11 cellular contexts compared by ENCODE assay signal in the genomic region with DNA sequence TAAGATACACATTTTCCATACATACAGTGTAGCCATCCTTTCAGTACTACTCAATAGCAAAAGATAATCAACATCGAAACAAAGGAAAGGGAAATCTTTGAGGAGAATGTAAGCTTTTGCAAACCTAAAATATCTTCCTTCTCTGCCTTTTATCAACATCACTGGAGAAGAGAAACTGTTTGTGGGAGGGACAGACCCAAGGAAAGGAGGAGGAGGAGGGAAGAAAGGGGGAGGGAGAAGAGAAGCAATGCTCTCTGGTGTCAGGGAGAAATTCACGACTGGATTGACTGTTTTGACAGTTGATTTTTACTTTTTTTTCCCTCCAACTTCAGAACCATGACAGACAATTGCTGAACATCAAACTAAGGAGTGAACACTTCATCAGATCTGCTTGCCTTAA.
DNase-seq lines count a peak whose midpoint lies in the region; ATAC-seq, FAIRE-seq and TF ChIP-seq lines count a peak whose summit lies in the region.
"Had no signal": no experiment of that assay in that cellular context is flagged by ENCODE, and none has a peak within 500 bp of the region (broad histone marks: within the 10 kb centered on the region; RNA-seq: fewer than 3 reads in every experiment).

No MANE protein-coding gene starts in this region.

- H3K36me3 ChIP-seq in GM23248 (ENCODE audit: low read depth) (no peaks in the 10 kb centered on the region), kidney (ENCODE audit: control insufficient read depth in 1 of 2, insufficient read depth in 2 of 2, low read length in 2 of 2) (no peaks in the 10 kb centered on the region), skeletal muscle tissue (ENCODE audit: control insufficient read depth in 3 of 3, insufficient read depth in 3 of 3, low read length in 3 of 3) (no peaks in the 10 kb centered on the region), thyroid gland (no peaks in the 10 kb centered on the region)
- H3K36me3 ChIP-seq: neutrophil had no signal

- no peaks in the 10 kb centered on the region for H4K20me1 ChIP-seq in GM23248 (ENCODE audit: insufficient read depth)

- H3F3A ChIP-seq in GM23248 (ENCODE audit: insufficient read depth) = peaks cover 25% of the 10 kb centered on the region

- peak overlapping the region; percentile 74 for H3K4me3 ChIP-seq in GM23248
- H3K4me3 ChIP-seq in cardiac fibroblast (replicated peaks in 1 of 2; ENCODE audit: low read depth in 2 of 2, low read length in 2 of 2) = peak overlapping the region; percentile 1 to 4
- peak overlapping the region; percentile 1 to 19 for H3K4me3 ChIP-seq in kidney (ENCODE audit: low read length in 2 of 2)
- peak overlapping the region; percentile 52 to 60 (median 56) for H3K4me3 ChIP-seq in skeletal muscle tissue (ENCODE audit: low read length in 3 of 3)
- no peak overlapping the region for H3K4me3 ChIP-seq in thyroid gland (replicated peaks in 1 of 3)

- H3K4me3 Mint-ChIP-seq in naive thymus-derived CD8-positive, alpha-beta T cell = no peak overlapping the region

- peaks cover 23 to 30% (median 28%) of the 10 kb centered on the region in 4 donors for H3K4me1 Mint-ChIP-seq in naive thymus-derived CD8-positive, alpha-beta T cell

- TF ChIP-seq POLR2A in thyroid gland (IDR thresholded peaks at IDR 0.05) = no peak

- H3K27ac Mint-ChIP-seq in naive thymus-derived CD8-positive, alpha-beta T cell = peak overlapping the region in 2 of 10 donors; percentile 32 to 61

- no peaks in the 10 kb centered on the region for H3K79me2 ChIP-seq in GM23248 (ENCODE audit: insufficient read depth)

- 2 to 3% methylated on average over 2 of the region's 2 CpGs for WGBS in GM23248 (ENCODE audit: low coverage in 1 of 2, low lambda C conversion rate in 2 of 2, missing lambda C conversion rate in 2 of 2), 2 experiments
- WGBS in thyroid gland, 2 donors = 42 to 47% methylated on average over 2 of the region's 2 CpGs

- H3K36me3 Mint-ChIP-seq in naive thymus-derived CD8-positive, alpha-beta T cell = peaks cover 0 to 5% (median 0%) of the 10 kb centered on the region in 3 donors

- POLR2A ChIA-PET in naive thymus-derived CD8-positive, alpha-beta T cell (lab: Charles Lee) = no interaction called here

- in situ Hi-C loops in GM23248 (cut with MboI) = no loop called here

- ATAC-seq in naive thymus-derived CD8-positive, alpha-beta T cell = no peak

- H3K27me3 ChIP-seq in GM23248 (replicated peaks; ENCODE audit: insufficient read depth) (no peaks in the 10 kb centered on the region), skeletal muscle tissue (ENCODE audit: control insufficient read depth in 3 of 3, insufficient read depth in 3 of 3, low read length in 3 of 3) (no peaks in the 10 kb centered on the region), thyroid gland (no peaks in the 10 kb centered on the region)

- no peaks in the 10 kb centered on the region for H3K9me2 ChIP-seq in GM23248 (ENCODE audit: insufficient read depth)

- peak overlapping the region; percentile 85 for H2AFZ ChIP-seq in GM23248

- H3K9me3 Mint-ChIP-seq in naive thymus-derived CD8-positive, alpha-beta T cell = peaks cover 0 to 10% (median 0%) of the 10 kb centered on the region in 9 donors

- TF ChIP-seq CTCF in cardiac fibroblast (IDR thresholded peaks at IDR 0.05; ENCODE audit: low read depth, low read length) = no peak
- TF ChIP-seq CTCF in kidney (IDR thresholded peaks at IDR 0.05; ENCODE audit: borderline replicate concordance, extremely low read depth, insufficient read depth) = no peak
- TF ChIP-seq CTCF in thyroid gland (IDR thresholded peaks at IDR 0.05) = no peak

- H3K27me3 Mint-ChIP-seq in naive thymus-derived CD8-positive, alpha-beta T cell = no peaks in the 10 kb centered on the region

- H3K4me1 ChIP-seq in GM23248 (ENCODE audit: insufficient read depth) (peaks cover 25% of the 10 kb centered on the region), kidney (ENCODE audit: control insufficient read depth in 1 of 2, insufficient read depth in 1 of 2, low read depth in 1 of 2, low read length in 2 of 2) (no peaks in the 10 kb centered on the region), skeletal muscle tissue (ENCODE audit: control insufficient read depth in 3 of 3, insufficient read depth in 3 of 3, low read length in 3 of 3) (peaks cover 5 to 16% (median 14%) of the 10 kb centered on the region in 3 donors), thyroid gland (no peaks in the 10 kb centered on the region)

- H3K9ac ChIP-seq in GM23248 (peak overlapping the region; percentile 77), kidney (ENCODE audit: low read length in 2 of 2) (no peak overlapping the region), skeletal muscle tissue (ENCODE audit: low read depth in 1 of 3, low read length in 3 of 3) (peak overlapping the region; percentile 16 to 68 (median 63))

- intact Hi-C loops in kidney (cut with DNase I) = no loop called here
- intact Hi-C loops in thyroid gland (cut with DNase I) = no loop called here

- no peaks in the 10 kb centered on the region for H3K9me3 ChIP-seq in GM23248 (ENCODE audit: low read depth)
- H3K9me3 ChIP-seq in kidney (ENCODE audit: control insufficient read depth in 1 of 2, low read length in 2 of 2) = no peaks in the 10 kb centered on the region
- no peaks in the 10 kb centered on the region for H3K9me3 ChIP-seq in skeletal muscle tissue (ENCODE audit: control insufficient read depth in 3 of 3, low read length in 3 of 3)
- H3K9me3 ChIP-seq in thyroid gland = no peaks in the 10 kb centered on the region
- H3K9me3 ChIP-seq: neutrophil had no signal

- H3K27ac ChIP-seq in GM23248 (peak overlapping the region; percentile 87), kidney (ENCODE audit: low read depth in 2 of 2, low read length in 2 of 2) (peak overlapping the region in 1 of 2 donors; percentile 29), skeletal muscle tissue (ENCODE audit: low read depth, low read length) (peak overlapping the region; percentile 74), thyroid gland (no peak overlapping the region)
- H3K27ac ChIP-seq: neutrophil had no signal

- FAIRE-seq in kidney (lab: Jason Lieb, UNC) = no peak

- peak overlapping the region; percentile 99 for H3K4me2 ChIP-seq in GM23248 (ENCODE audit: unreplicated experiment)

- peak; percentile 54 for DNase-seq in GM23248
- DNase-seq in cardiac fibroblast (ENCODE audit: low read depth in 2 of 2) = peak; percentile 37 to 67
- no peak for DNase-seq in kidney
- DNase-seq in naive thymus-derived CD8-positive, alpha-beta T cell = no peak
- DNase-seq in NCI-H748 treated with DMSO at 0.1 percent for 48 hours (lab: John Stamatoyannopoulos, UW) = no peak
- DNase-seq in thyroid gland = no peak
- DNase-seq in NCI-H2107 treated with DMSO at 0.1 percent for 48 hours (lab: John Stamatoyannopoulos, UW; ENCODE audit: unreplicated experiment) = no peak
- DNase-seq: NCI-H146, T1000 had no signal

Comparison
In these comparisons a context has a peak if more than half of its experiments do, and no peak if none do; other contexts are left out.
1. DNase-seq: peak in GM23248 (single experiment) and cardiac fibroblast (2 of 2); none in kidney (single experiment), naive thymus-derived CD8-positive, alpha-beta T cell (0 of 10), NCI-H748 treated with DMSO at 0.1 percent for 48 hours (single experiment), thyroid gland (0 of 2) and NCI-H2107 treated with DMSO at 0.1 percent for 48 hours (single experiment).
2. H3K27ac ChIP-seq: peak in GM23248 (single experiment) and skeletal muscle tissue (single experiment); none in thyroid gland (0 of 3).
3. H3K4me3 ChIP-seq: peak in GM23248 (single experiment), cardiac fibroblast (2 of 2), kidney (2 of 2) and skeletal muscle tissue (3 of 3); none in thyroid gland (0 of 3).
4. H3K9ac ChIP-seq: peak in GM23248 (single experiment) and skeletal muscle tissue (3 of 3); none in kidney (0 of 2).